8 cellular contexts compared by ENCODE assay signal in genomic region chr17:39401412-39402278, GRCh38. TPM values are rescaled to one million over a fixed set of nuclear protein-coding genes. Genes with fewer than 3 reads are reported as not detected.
DNase-seq lines count a peak whose midpoint lies in the region; ATAC-seq, FAIRE-seq and TF ChIP-seq lines count a peak whose summit lies in the region.

FBXL20 (minus strand) TSS chr17:39401626; CDS start chr17:39401402, 224 bp downstream.

- FAIRE-seq in HepG2 (lab: Jason Lieb, UNC) = no peak

- in situ Hi-C loops in HepG2 (cut with HindIII; ENCODE audit: extremely low pct_ligation_motif_present, low pct_unique_long_range_greater_than_20kb) = no loop called here

- CTCF ChIA-PET in HepG2 (lab: Yijun Ruan, JAX; ENCODE audit: low intra/inter-chr PET ratio, low total read pairs) = no interaction called here

- H3K27ac ChIP-seq in BLaER1 (peak within 1 kb of the TSS; percentile 81), HepG2 (ENCODE audit: extremely low read length, insufficient read depth, low read length) (peak within 1 kb of the TSS; percentile 87)

- H3K9ac ChIP-seq in BLaER1 (peak within 1 kb of the TSS; percentile 94), HepG2 (ENCODE audit: insufficient read depth, low read depth, low read length) (peak within 1 kb of the TSS; percentile 93)

- peak; percentile 36 for TF ChIP-seq RAD21 in HepG2 (CRISPR knock-in tag; IDR thresholded peaks at IDR 0.05)

- H4K20me1 ChIP-seq in BLaER1 = peaks cover 86% of the 10 kb centered on the region
- peaks cover 19% of the 10 kb centered on the region; the same call in 1 of the 2 replicates for H4K20me1 ChIP-seq in HepG2 (ENCODE audit: insufficient read depth, low read length)

- H3K4me2 ChIP-seq in BLaER1 (peak within 1 kb of the TSS; percentile 93), HepG2 (ENCODE audit: low read depth, low read length) (peak within 1 kb of the TSS; percentile 95)

- TF ChIP-seq EP300 in HepG2 (IDR thresholded peaks at IDR 0.05; ENCODE audit: low read depth in 2 of 2, low read length in 2 of 2) (no peak), HepG2 (CRISPR knock-in tag; IDR thresholded peaks at IDR 0.05; ENCODE audit: borderline replicate concordance) (no peak)

- no peak for TF ChIP-seq CTCF in HepG2 (CRISPR knock-in tag; IDR thresholded peaks at IDR 0.05)

- peak; percentile 94 for DNase-seq in NCI-H774 (lab: John Stamatoyannopoulos, UW)
- DNase-seq in activated CD4-positive, alpha-beta T cell treated with anti-CD3 and anti-CD28 coated beads, Interleukin-2, amount 50 U/mL, for 4 hours = peak; percentile 93 to 94
- DNase-seq in dermis blood vessel endothelial cell = peak; percentile 91
- DNase-seq in HepG2 (ENCODE audit: low spot score) = peak; percentile 89
- DNase-seq in stimulated activated CD4-positive, alpha-beta T cell treated with anti-CD3 and anti-CD28 coated beads, Interleukin-2, amount 100 ng/mL, for 4 hours (ENCODE audit: low read depth) = peak; percentile 87

- ATAC-seq in GM19351 (IDR thresholded peaks at IDR 0.05; ENCODE audit: unreplicated experiment) (peak; percentile 65), HG03521 (IDR thresholded peaks at IDR 0.05; ENCODE audit: unreplicated experiment) (peak; percentile 68), HepG2 (peak; percentile 85)

- peaks cover 38% of the 10 kb centered on the region for H3K79me2 ChIP-seq in HepG2 (ENCODE audit: insufficient read depth, low read length)

- peaks cover 18% of the 10 kb centered on the region for H3K36me3 ChIP-seq in BLaER1
- peaks cover 3 to 6% of the 10 kb centered on the region in 2 experiments; a peak in 2 of 5 replicates for H3K36me3 ChIP-seq in HepG2 (replicated peaks in 1 of 2; ENCODE audit: control insufficient read depth in 1 of 2, insufficient read depth in 2 of 2, low read length in 2 of 2)

- H2AFZ ChIP-seq in HepG2 (ENCODE audit: low read length) = peak within 1 kb of the TSS; percentile 70

- TF ChIP-seq POLR2A in HepG2 (IDR thresholded peaks at IDR 0.05; ENCODE audit: insufficient read depth in 1 of 2, low read depth in 2 of 2, low read length in 2 of 2) = peak; percentile 88 to 93

- intact Hi-C loops in HepG2 (cut with micrococcal nuclease; ENCODE audit: unreplicated experiment) = no loop called here

- H3K27me3 ChIP-seq in BLaER1 (no peaks in the 10 kb centered on the region), HepG2 (ENCODE audit: control insufficient read depth in 1 of 2, insufficient read depth in 2 of 2, low read length in 2 of 2) (no peaks in the 10 kb centered on the region; a peak in 1 of 5 replicates)

- H3K9me3 ChIP-seq in BLaER1 (no peaks in the 10 kb centered on the region), HepG2 (ENCODE audit: low read length) (no peaks in the 10 kb centered on the region)

- POLR2A ChIA-PET in HepG2 (lab: Yijun Ruan, JAX) = interaction anchor here (0.7 to 3.8 kb wide), 8 partner anchors 8 to 294 kb away, joined by 3 to 23 read pairs (median 5); partner anchors contain the start of genes CDK12, MED1 and RPL19

- H3K4me3 ChIP-seq in BLaER1 (peak within 1 kb of the TSS; percentile 94), HepG2 (replicated peaks in 1 of 3; ENCODE audit: insufficient read depth in 1 of 3, low read depth in 2 of 3, low read length in 3 of 3) (peak within 1 kb of the TSS; percentile 96 to 99 (median 97))

- H3K4me1 ChIP-seq in BLaER1 = peaks cover 21% of the 10 kb centered on the region
- peaks cover 20% of the 10 kb centered on the region for H3K4me1 ChIP-seq in HepG2 (ENCODE audit: insufficient read depth, low read length)

- BruUV-seq in HepG2 (replicated peaks; lab: Mats Ljungman, UMichigan) = no TSS peak

- 2% methylated on average over 52 of the region's 91 CpGs for WGBS in HepG2 (ENCODE audit: low lambda C conversion rate)

TF ChIP-seq in HepG2, 621 proteins besides CTCF, POLR2A, EP300 and RAD21 (continues in another document):
- TF ChIP-seq ZNF576 (CRISPR knock-in tag; IDR thresholded peaks at IDR 0.05) = no peak
- TF ChIP-seq MXD1 (CRISPR knock-in tag; IDR thresholded peaks at IDR 0.05) = 0 out of 2 replicates have a peak, but pooled peaks have one; percentile 23
- TF ChIP-seq MLX (CRISPR knock-in tag; IDR thresholded peaks at IDR 0.05) = no peak
- no peak for TF ChIP-seq ZNF180 (CRISPR knock-in tag; IDR thresholded peaks at IDR 0.05; ENCODE audit: borderline replicate concordance, low read depth)
- TF ChIP-seq SP5 (CRISPR knock-in tag; IDR thresholded peaks at IDR 0.05; ENCODE audit: borderline replicate concordance, low read depth) = peak; percentile 65
- TF ChIP-seq ZNF367 (CRISPR knock-in tag; IDR thresholded peaks at IDR 0.05; ENCODE audit: borderline replicate concordance) = 0 out of 2 replicates have a peak, but pooled peaks have one; percentile 13
- no peak for TF ChIP-seq ZNF616 (CRISPR knock-in tag; IDR thresholded peaks at IDR 0.05; ENCODE audit: low read depth)
- TF ChIP-seq HIVEP1 (CRISPR knock-in tag; IDR thresholded peaks at IDR 0.05) = no peak; the same call in 1 of the 2 replicates
- no peak for TF ChIP-seq DBP (CRISPR knock-in tag; IDR thresholded peaks at IDR 0.05; ENCODE audit: not compliant biosample characterization)
- no peak for TF ChIP-seq ZNF629 (CRISPR knock-in tag; conservative IDR thresholded peaks at IDR 0.05)
- TF ChIP-seq MAFF (IDR thresholded peaks at IDR 0.05; ENCODE audit: low read depth, low read length) = no peak
- peak; percentile 71; the same call in 1 of the 2 replicates for TF ChIP-seq ZNF547 (CRISPR knock-in tag; IDR thresholded peaks at IDR 0.05)
- TF ChIP-seq ZNF331 (CRISPR knock-in tag; IDR thresholded peaks at IDR 0.05) = peak; percentile 47; the same call in 1 of the 2 replicates
- TF ChIP-seq HOXA7 (CRISPR knock-in tag; IDR thresholded peaks at IDR 0.05) = 0 out of 2 replicates have a peak, but pooled peaks have one; percentile 81
- no peak for TF ChIP-seq HHEX (CRISPR knock-in tag; IDR thresholded peaks at IDR 0.05)
- TF ChIP-seq MAFK (conservative IDR thresholded peaks at IDR 0.05 in 1 of 2, IDR thresholded peaks at IDR 0.05 in 1 of 2; ENCODE audit: low read length in 2 of 2) = no peak
- peak; percentile 44; the same call in 1 of the 2 replicates for TF ChIP-seq ARNT2 (CRISPR knock-in tag; IDR thresholded peaks at IDR 0.05; ENCODE audit: low read depth)
- TF ChIP-seq DR1 (CRISPR knock-in tag; IDR thresholded peaks at IDR 0.05) = peak; percentile 60; the same call in 1 of the 2 replicates
- TF ChIP-seq ZNF3 (CRISPR knock-in tag; IDR thresholded peaks at IDR 0.05) = no peak
- TF ChIP-seq GATA4 (IDR thresholded peaks at IDR 0.05; ENCODE audit: borderline replicate concordance, low read depth) = peak; percentile 22; the same call in 1 of the 2 replicates
- TF ChIP-seq ELF4 (CRISPR knock-in tag; IDR thresholded peaks at IDR 0.05; ENCODE audit: borderline replicate concordance) = no peak
- no peak for TF ChIP-seq ZNF121 (CRISPR knock-in tag; IDR thresholded peaks at IDR 0.05)
- TF ChIP-seq SRF (IDR thresholded peaks at IDR 0.05; ENCODE audit: low read depth, low read length) = no peak

RNA-seq across cellular contexts. Expression of gene FBXL20, which starts in this region (rescaled TPM):
- total RNA-seq in dermis blood vessel endothelial cell = 20.2 and 23.3 TPM in 2 replicates
- total RNA-seq in HepG2 (2016; rRNA removed; fragmentation: Illumina TruSeq; extraction: Trizol) = 10.2 and 10.6 TPM in 2 replicates
- total RNA-seq in HepG2 (2016; cell fraction: cytosol; rRNA removed; fragmentation: Illumina TruSeq; extraction: Trizol; ENCODE audit: low read depth) = 4.1 and 5.1 TPM in 2 replicates
- total RNA-seq in HepG2 (2016; cell fraction: insoluble cytoplasmic fraction; rRNA removed; fragmentation: Illumina TruSeq; extraction: Trizol) = 9.3 and 10.2 TPM in 2 replicates
- total RNA-seq in HepG2 (2016; cell fraction: membrane; rRNA removed; fragmentation: Illumina TruSeq; extraction: Trizol) = 10.7 and 11.6 TPM in 2 replicates
- total RNA-seq in HepG2 (2016; cell fraction: nucleus; rRNA removed; fragmentation: Illumina TruSeq; extraction: Trizol) = 10.7 and 11.2 TPM in 2 replicates
- 8.6 and 10.3 TPM in 2 replicates for polyA plus RNA-seq in HepG2 (2011; rRNA removed)
- 4.0 and 5.6 TPM in 2 replicates for polyA plus RNA-seq in HepG2 (2011; cell fraction: cytosol; rRNA removed)
- polyA plus RNA-seq in HepG2 (2011; cell fraction: nucleus; rRNA removed) = 8.7 and 9.9 TPM in 2 replicates
- 6.3 and 7.0 TPM in 2 replicates for polyA plus RNA-seq in HepG2 (2012)
- 3.3 and 4.2 TPM in 2 replicates for polyA plus RNA-seq in HepG2 (2016; cell fraction: cytosol; fragmentation: Illumina TruSeq; extraction: Trizol; ENCODE audit: low read depth)
- 7.4 and 8.3 TPM in 2 replicates for polyA plus RNA-seq in HepG2 (2016; cell fraction: insoluble cytoplasmic fraction; fragmentation: Illumina TruSeq; extraction: Trizol; ENCODE audit: low read depth)
- 8.4 and 10.3 TPM in 2 replicates for polyA plus RNA-seq in HepG2 (2016; cell fraction: membrane; fragmentation: Illumina TruSeq; extraction: Trizol; ENCODE audit: low read depth)
- polyA plus RNA-seq in HepG2 (2016; cell fraction: nucleus; fragmentation: Illumina TruSeq; extraction: Trizol; ENCODE audit: insufficient read depth, low read depth) = 12.9 and 13.2 TPM in 2 replicates
- 12.6 and 13.8 TPM in 2 replicates for polyA minus RNA-seq in HepG2 (2011; rRNA and poly(A)+ RNA removed; ENCODE audit: low replicate concordance)
- polyA minus RNA-seq in HepG2 (2011; cell fraction: cytosol; rRNA and poly(A)+ RNA removed) = 7.7 and 10.4 TPM in 2 replicates
- 11.8 and 12.8 TPM in 2 replicates for polyA minus RNA-seq in HepG2 (2011; cell fraction: nucleus; rRNA and poly(A)+ RNA removed)

Comparison
In these comparisons a context has a peak if more than half of its experiments do, and no peak if none do; other contexts are left out.
1. Peak in every context shown above with its lines: DNase-seq, ATAC-seq, H3K4me3 ChIP-seq and H3K27ac ChIP-seq.